12 cellular contexts compared by ENCODE assay signal in the genomic region with DNA sequence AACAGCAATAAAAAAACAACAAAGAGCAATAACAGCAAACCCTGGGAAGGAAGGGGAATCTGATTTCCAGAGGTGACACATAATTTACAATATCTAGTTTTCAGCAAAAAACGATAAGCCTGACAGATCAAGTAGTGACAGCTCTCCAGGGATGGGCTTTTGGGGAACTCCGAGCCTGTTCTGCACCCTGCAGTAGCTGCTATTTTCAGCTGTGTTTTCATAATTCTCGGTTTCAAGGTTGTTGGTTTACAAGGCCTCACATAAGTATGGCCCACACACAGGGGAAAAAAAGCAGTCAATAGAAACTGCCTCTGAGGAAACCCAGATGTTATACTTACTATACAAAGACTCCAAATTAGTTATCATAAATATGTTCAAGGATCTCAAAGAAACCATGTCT.
DNase-seq lines count a peak whose midpoint lies in the region; ATAC-seq and TF ChIP-seq lines count a peak whose summit lies in the region.
"Had no signal": no experiment of that assay in that cellular context is flagged by ENCODE, and none has a peak within 500 bp of the region (broad histone marks: within the 10 kb centered on the region; RNA-seq: fewer than 3 reads in every experiment).

No MANE protein-coding gene starts in this region.

- peak; percentile 34 for ATAC-seq in activated CD8-positive, alpha-beta T cell treated with anti-CD3 and anti-CD28 coated beads for 36 hours
- no peak for ATAC-seq in activated CD8-positive, alpha-beta T cell treated with anti-CD3 and anti-CD28 coated beads, Interleukin-2, amount 10 ng/mL, durations not matched to agents 7 days and 5 days
- peak; percentile 91 for ATAC-seq in GM21515 (IDR thresholded peaks at IDR 0.05; ENCODE audit: unreplicated experiment)
- peak; percentile 91 for ATAC-seq in HG03196 (IDR thresholded peaks at IDR 0.05; ENCODE audit: unreplicated experiment)
- ATAC-seq: lower lobe of right lung had no signal

- H3K4me3 ChIP-seq in left ventricle myocardium inferior, result no peak overlapping the region
- H3K4me3 ChIP-seq: ascending aorta, esophagus squamous epithelium, lower lobe of right lung had no signal

- no peak for TF ChIP-seq CTCF in activated CD8-positive, alpha-beta T cell treated with anti-CD3 and anti-CD28 coated beads for 36 hours (IDR thresholded peaks at IDR 0.05)
- TF ChIP-seq CTCF in nephron (IDR thresholded peaks at IDR 0.05; ENCODE audit: unreplicated experiment in 3 of 3) (no peak), left ventricle myocardium inferior (IDR thresholded peaks at IDR 0.05; ENCODE audit: borderline replicate concordance) (no peak)

- H3K4me1 Mint-ChIP-seq in activated CD8-positive, alpha-beta T cell treated with anti-CD3 and anti-CD28 coated beads for 36 hours (ENCODE audit: low read depth), result peaks cover 66% of the 10 kb centered on the region
- peaks cover 37% of the 10 kb centered on the region for H3K4me1 Mint-ChIP-seq in activated CD8-positive, alpha-beta T cell treated with anti-CD3 and anti-CD28 coated beads, Interleukin-2, amount 10 ng/mL, durations not matched to agents 7 days and 5 days (ENCODE audit: low read depth)
- no peaks in the 10 kb centered on the region for H3K4me1 Mint-ChIP-seq in nephron

- H3K9me3 ChIP-seq in left ventricle myocardium inferior (replicated peaks), result peaks cover 21% of the 10 kb centered on the region
- H3K9me3 ChIP-seq: esophagus squamous epithelium, lower lobe of right lung had no signal

- H3K27me3 ChIP-seq in left ventricle myocardium inferior (ENCODE audit: low read depth), result no peaks in the 10 kb centered on the region
- H3K27me3 ChIP-seq: ascending aorta, esophagus squamous epithelium had no signal

- POLR2A ChIA-PET in activated CD8-positive, alpha-beta T cell treated with anti-CD3 and anti-CD28 coated beads for 36 hours (lab: Charles Lee), result interaction anchor here (1.0 to 2.8 kb wide), 4 partner anchors 16 to 221 kb away, joined by 3 to 15 read pairs (median 8); no protein-coding TSS in a partner anchor
- POLR2A ChIA-PET in activated CD8-positive, alpha-beta T cell treated with anti-CD3 and anti-CD28 coated beads, Interleukin-2, amount 10 ng/mL, durations not matched to agents 7 days and 5 days (lab: Charles Lee), result no interaction called here

- peaks cover 26% of the 10 kb centered on the region for H3K9me3 Mint-ChIP-seq in activated CD8-positive, alpha-beta T cell treated with anti-CD3 and anti-CD28 coated beads for 36 hours
- H3K9me3 Mint-ChIP-seq in activated CD8-positive, alpha-beta T cell treated with anti-CD3 and anti-CD28 coated beads, Interleukin-2, amount 10 ng/mL, durations not matched to agents 7 days and 5 days (ENCODE audit: insufficient read depth), result peaks cover 8% of the 10 kb centered on the region
- peaks cover 25% of the 10 kb centered on the region for H3K9me3 Mint-ChIP-seq in nephron

- peak overlapping the region; percentile 78 for H3K27ac Mint-ChIP-seq in activated CD8-positive, alpha-beta T cell treated with anti-CD3 and anti-CD28 coated beads for 36 hours
- H3K27ac Mint-ChIP-seq in activated CD8-positive, alpha-beta T cell treated with anti-CD3 and anti-CD28 coated beads, Interleukin-2, amount 10 ng/mL, durations not matched to agents 7 days and 5 days, result no peak overlapping the region
- H3K27ac Mint-ChIP-seq in nephron, result peak overlapping the region; percentile 9 to 64 (median 29)

- peak; percentile 52 for DNase-seq in activated CD8-positive, alpha-beta T cell treated with anti-CD3 and anti-CD28 coated beads for 36 hours
- no peak for DNase-seq in activated CD8-positive, alpha-beta T cell treated with anti-CD3 and anti-CD28 coated beads, Interleukin-2, amount 10 ng/mL, durations not matched to agents 7 days and 5 days
- DNase-seq in left ventricle myocardium inferior (no peak), NCI-H2107 treated with DMSO at 0.1 percent for 48 hours (lab: John Stamatoyannopoulos, UW; ENCODE audit: unreplicated experiment) (no peak), NCI-H146 (lab: John Stamatoyannopoulos, UW) (no peak)
- DNase-seq: esophagus squamous epithelium, lower lobe of right lung, NCI-H1436 had no signal

- H3K36me3 ChIP-seq in left ventricle myocardium inferior, result no peaks in the 10 kb centered on the region
- H3K36me3 ChIP-seq: ascending aorta, esophagus squamous epithelium, lower lobe of right lung had no signal

- peaks cover 21% of the 10 kb centered on the region for H3K36me3 Mint-ChIP-seq in activated CD8-positive, alpha-beta T cell treated with anti-CD3 and anti-CD28 coated beads for 36 hours (ENCODE audit: low read depth)
- peaks cover 20% of the 10 kb centered on the region for H3K36me3 Mint-ChIP-seq in activated CD8-positive, alpha-beta T cell treated with anti-CD3 and anti-CD28 coated beads, Interleukin-2, amount 10 ng/mL, durations not matched to agents 7 days and 5 days (ENCODE audit: low read depth)
- H3K36me3 Mint-ChIP-seq in nephron (ENCODE audit: low read depth), result peaks cover 5% of the 10 kb centered on the region

- H3K4me3 Mint-ChIP-seq in activated CD8-positive, alpha-beta T cell treated with anti-CD3 and anti-CD28 coated beads for 36 hours, result no peak overlapping the region
- no peak overlapping the region for H3K4me3 Mint-ChIP-seq in activated CD8-positive, alpha-beta T cell treated with anti-CD3 and anti-CD28 coated beads, Interleukin-2, amount 10 ng/mL, durations not matched to agents 7 days and 5 days
- H3K4me3 Mint-ChIP-seq in nephron, result no peak overlapping the region

- H3K27ac ChIP-seq in left ventricle myocardium inferior (replicated peaks), result no peak overlapping the region
- H3K27ac ChIP-seq: ascending aorta, esophagus squamous epithelium, lower lobe of right lung had no signal

- intact Hi-C loops in activated CD8-positive, alpha-beta T cell treated with anti-CD3 and anti-CD28 coated beads for 36 hours (cut with micrococcal nuclease), result loop anchor here (5.0 kb wide), 1 partner anchor 83 kb away; no protein-coding TSS in a partner anchor
- intact Hi-C loops in left ventricle myocardium inferior (cut with micrococcal nuclease), result loop anchor here (10.0 kb wide), 1 partner anchor 145 kb away; no protein-coding TSS in a partner anchor

- no peaks in the 10 kb centered on the region for H3K4me1 ChIP-seq in left ventricle myocardium inferior
- H3K4me1 ChIP-seq: esophagus squamous epithelium had no signal

- no peaks in the 10 kb centered on the region for H3K27me3 Mint-ChIP-seq in activated CD8-positive, alpha-beta T cell treated with anti-CD3 and anti-CD28 coated beads for 36 hours
- no peaks in the 10 kb centered on the region for H3K27me3 Mint-ChIP-seq in activated CD8-positive, alpha-beta T cell treated with anti-CD3 and anti-CD28 coated beads, Interleukin-2, amount 10 ng/mL, durations not matched to agents 7 days and 5 days (ENCODE audit: low read depth)
- peaks cover 4% of the 10 kb centered on the region for H3K27me3 Mint-ChIP-seq in nephron (ENCODE audit: low read depth)

- CTCF ChIA-PET in activated CD8-positive, alpha-beta T cell treated with anti-CD3 and anti-CD28 coated beads for 36 hours (lab: Charles Lee), result interaction anchor here (0.9 to 2.1 kb wide), 7 partner anchors 9 to 315 kb away, joined by 3 to 9 read pairs (median 5); no protein-coding TSS in a partner anchor
- CTCF ChIA-PET in activated CD8-positive, alpha-beta T cell treated with anti-CD3 and anti-CD28 coated beads, Interleukin-2, amount 10 ng/mL, durations not matched to agents 7 days and 5 days (lab: Charles Lee), result interaction anchor here (0.9 to 2.7 kb wide), 3 partner anchors 15 to 17 kb away, joined by 5 to 6 read pairs (median 5); no protein-coding TSS in a partner anchor
